In the genomic region with DNA sequence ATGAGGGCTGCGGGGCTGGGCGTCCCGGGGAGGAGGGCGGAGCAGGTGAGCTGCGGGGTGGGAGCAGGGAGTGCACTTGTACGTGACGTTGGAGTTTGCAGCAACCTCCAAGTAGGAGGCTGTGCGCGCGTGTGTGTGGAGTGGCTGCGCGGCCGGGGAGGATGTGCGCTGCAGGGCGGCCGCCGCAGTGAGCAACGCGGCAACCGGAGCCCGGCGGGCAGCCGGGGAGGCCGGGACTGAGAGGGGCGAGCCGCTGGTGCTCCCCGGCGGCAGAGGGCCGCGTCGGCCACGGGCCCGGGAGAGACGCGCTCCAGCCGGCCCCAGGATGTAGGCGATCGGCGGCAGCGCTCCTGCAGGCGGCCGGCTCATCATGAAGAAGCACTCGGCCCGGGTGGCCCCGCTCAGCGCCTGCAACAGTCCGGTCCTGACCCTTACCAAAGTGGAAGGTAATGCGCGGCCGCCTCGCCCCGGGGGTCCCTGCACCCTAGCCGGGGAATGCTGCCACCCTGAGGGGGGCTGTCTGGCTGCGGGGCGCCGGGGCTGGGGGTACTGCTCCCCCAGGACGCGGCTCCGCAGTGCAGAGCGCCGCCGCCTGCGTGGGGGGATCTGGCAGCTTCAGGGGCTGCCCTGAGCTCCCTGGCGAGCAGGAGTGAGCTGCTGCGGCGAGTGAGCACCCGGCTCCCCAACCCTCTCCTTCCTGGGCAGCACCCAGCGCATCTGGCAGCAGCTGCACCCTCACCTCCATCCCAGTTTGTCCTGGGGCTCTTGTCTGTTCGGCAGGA, we compare ENCODE assay signal across 8 cellular contexts.
DNase-seq lines count a peak whose midpoint lies in the region; ATAC-seq, FAIRE-seq and TF ChIP-seq lines count a peak whose summit lies in the region.

No MANE protein-coding gene starts in this region.

- no peak overlapping the region for H2BK120ac ChIP-seq in IMR-90 (ENCODE audit: low read depth, low read length)

- TF ChIP-seq RAD21 in IMR-90 (IDR thresholded peaks at IDR 0.05; ENCODE audit: low read length): no peak

- no peak overlapping the region for H4K91ac ChIP-seq in IMR-90 (ENCODE audit: insufficient read depth, low read depth, low read length)

- POLR2A ChIA-PET in IMR-90 (lab: Charles Lee; ENCODE audit: unreplicated experiment): no interaction called here

- H3K18ac ChIP-seq in IMR-90 (ENCODE audit: low read depth, low read length): no peak overlapping the region

- no TSS peak for BruUV-seq in IMR-90 (replicated peaks; lab: Mats Ljungman, UMichigan)

- H3K4me3 ChIP-seq in IMR-90 (ENCODE audit: insufficient read depth, low read depth, low read length): peak overlapping the region; percentile 54
- H3K4me3 ChIP-seq in pancreas: peak overlapping the region; percentile 33 to 76 (median 72)

- in situ Hi-C loops in IMR-90 (cut with MboI; ENCODE audit: low sequenced_read_pairs): no loop called here

- H2BK5ac ChIP-seq in IMR-90 (ENCODE audit: low read depth, low read length, poor library complexity, severe bottlenecking): no peak overlapping the region

- TF ChIP-seq CTCF in 22Rv1 (IDR thresholded peaks at IDR 0.05) (peak; percentile 18; the same call in 1 of the 2 replicates), IMR-90 (conservative IDR thresholded peaks at IDR 0.05; ENCODE audit: low read depth, low read length) (no peak), glutamatergic neuron (IDR thresholded peaks at IDR 0.05; ENCODE audit: partially characterized antibody, unreplicated experiment) (no peak), pancreas (IDR thresholded peaks at IDR 0.05) (no peak)

- H2BK15ac ChIP-seq in IMR-90 (ENCODE audit: low read depth, low read length): no peak overlapping the region

- no peaks in the 10 kb centered on the region for H4K20me1 ChIP-seq in IMR-90 (ENCODE audit: insufficient read depth, low read length)

- no peaks in the 10 kb centered on the region for H3K36me3 ChIP-seq in IMR-90 (ENCODE audit: control insufficient read depth, insufficient read depth, low read length)
- H3K36me3 ChIP-seq in pancreas: no peaks in the 10 kb centered on the region

- H3K4me2 ChIP-seq in IMR-90 (ENCODE audit: low read depth, low read length): peak overlapping the region; percentile 74

- no peaks in the 10 kb centered on the region for H3K9me3 ChIP-seq in IMR-90 (ENCODE audit: control insufficient read depth, insufficient read depth, low read length)
- no peaks in the 10 kb centered on the region for H3K9me3 ChIP-seq in pancreas

- peaks cover 18% of the 10 kb centered on the region for H3K36me3 Mint-ChIP-seq in glutamatergic neuron (ENCODE audit: unreplicated experiment)

- CTCF ChIA-PET in IMR-90 (lab: Yijun Ruan, JAX): no interaction called here

- H3K56ac ChIP-seq in IMR-90 (ENCODE audit: extremely low read depth, insufficient read depth, low read length): no peak overlapping the region

- no peaks in the 10 kb centered on the region for H3K79me1 ChIP-seq in IMR-90 (ENCODE audit: low read depth in 1 of 2, low read length in 2 of 2)

- no peaks in the 10 kb centered on the region for H3K4me1 Mint-ChIP-seq in glutamatergic neuron (ENCODE audit: low read depth, unreplicated experiment)

- TF ChIP-seq POLR2A in IMR-90 (IDR thresholded peaks at IDR 0.05; ENCODE audit: low read depth, low read length): no peak

- H2AK5ac ChIP-seq in IMR-90 (ENCODE audit: low read depth, low read length): no peak overlapping the region

- H4K8ac ChIP-seq in IMR-90 (ENCODE audit: low read depth in 2 of 2, low read length in 2 of 2): no peak overlapping the region

- H3K27ac ChIP-seq in 22Rv1 (no peak overlapping the region), IMR-90 (ENCODE audit: insufficient read depth, low read length) (no peak overlapping the region), pancreas (peak overlapping the region in 3 of 4 donors; percentile 19 to 42 (median 36))

- H3K14ac ChIP-seq in IMR-90 (replicated peaks; ENCODE audit: low read depth, low read length): no peak overlapping the region

- no peak overlapping the region for H3K27ac Mint-ChIP-seq in glutamatergic neuron (ENCODE audit: unreplicated experiment)

- no peak overlapping the region for H2AK9ac ChIP-seq in IMR-90 (replicated peaks; ENCODE audit: low read depth, low read length, poor library complexity)

- 3% methylated on average over 44 of the region's 69 CpGs; no CpG with 5 or more reads in 1 of the 2 experiments for WGBS in IMR-90 (ENCODE audit: extremely low coverage in 2 of 2, insufficient read length in 1 of 2), 2 experiments
- 0 to 1% methylated on average over 54 to 69 of the region's 69 CpGs for WGBS in pancreas, 2 donors

- no peak overlapping the region for H4K5ac ChIP-seq in IMR-90 (ENCODE audit: low read depth, low read length)

- no peak overlapping the region for H2BK20ac ChIP-seq in IMR-90 (ENCODE audit: low read depth, low read length)

- no peaks in the 10 kb centered on the region for H3K9me1 ChIP-seq in IMR-90 (ENCODE audit: insufficient read depth, low read length)

- H3K4me3 Mint-ChIP-seq in glutamatergic neuron (ENCODE audit: unreplicated experiment): peak overlapping the region; percentile 84

- H3K4me1 ChIP-seq in IMR-90 (ENCODE audit: control insufficient read depth, insufficient read depth, low read length): no peaks in the 10 kb centered on the region
- no peaks in the 10 kb centered on the region for H3K4me1 ChIP-seq in pancreas

- no peak overlapping the region for H3K23ac ChIP-seq in IMR-90 (ENCODE audit: low read depth, low read length)

- DNase-seq in IMR-90 (peak; percentile 7), glutamatergic neuron (peak; percentile 66), pancreas (peak; percentile 59 to 83 (median 60)), epidermal melanocyte (ENCODE audit: insufficient read length, low spot score) (no peak)
- peak; percentile 71 for DNase-seq in activated CD8-positive, alpha-beta memory T cell treated with anti-CD3 and anti-CD28 coated beads, Interleukin-2, amount 50 U/mL, for 48 hours

- ATAC-seq in GM18909 (IDR thresholded peaks at IDR 0.05; ENCODE audit: poor library complexity, unreplicated experiment) (peak; percentile 63), IMR-90 (ENCODE audit: low read depth) (peak; percentile 82), pancreas (peak; percentile 61 to 75 (median 66)), GM18873 (IDR thresholded peaks at IDR 0.05; ENCODE audit: low FRiP score, unreplicated experiment) (no peak)

- H3K9ac ChIP-seq in IMR-90 (ENCODE audit: low read depth, low read length): no peak overlapping the region

- H2AFZ ChIP-seq in IMR-90 (replicated peaks; ENCODE audit: low read length, poor library complexity): peak overlapping the region; percentile 81

- dilution Hi-C loops in IMR-90 (cut with HindIII; ENCODE audit: low sequenced_read_pairs, unreplicated experiment): no loop called here

- peaks cover 13% of the 10 kb centered on the region for H3K27me3 Mint-ChIP-seq in glutamatergic neuron (ENCODE audit: unreplicated experiment)

- no peak for FAIRE-seq in pancreas (lab: Jason Lieb, UNC)

- peaks cover 8% of the 10 kb centered on the region for H3K27me3 ChIP-seq in IMR-90 (ENCODE audit: control insufficient read depth, insufficient read depth, low read length)
- H3K27me3 ChIP-seq in pancreas: no peaks in the 10 kb centered on the region

- intact Hi-C loops in IMR-90 (cut with micrococcal nuclease) (loop anchor here (2.0 to 5.0 kb wide), 2 partner anchors 96 to 158 kb away; a partner anchor contains a TSS), pancreas (cut with DNase I) (loop anchor here in 2 of 3 donors (10.0 kb wide), 2 partner anchors 100 to 110 kb away; no protein-coding TSS in a partner anchor)

- H3K9me3 Mint-ChIP-seq in glutamatergic neuron (ENCODE audit: unreplicated experiment): peaks cover 12% of the 10 kb centered on the region

- no peak overlapping the region for H3K4ac ChIP-seq in IMR-90 (ENCODE audit: low read depth, low read length)

TF ChIP-seq in IMR-90, 13 proteins besides CTCF, POLR2A, EP300 and RAD21:
- TF ChIP-seq RFX5 (IDR thresholded peaks at IDR 0.05; ENCODE audit: low read depth, low read length): no peak
- TF ChIP-seq CEBPB (IDR thresholded peaks at IDR 0.05; ENCODE audit: low read depth, low read length): no peak
- no peak for TF ChIP-seq MAZ (IDR thresholded peaks at IDR 0.05; ENCODE audit: borderline replicate concordance, low read depth, low read length)
- no peak for TF ChIP-seq NFE2L2 (IDR thresholded peaks at IDR 0.05; ENCODE audit: low read depth, low read length)
- TF ChIP-seq, protein P1, sequence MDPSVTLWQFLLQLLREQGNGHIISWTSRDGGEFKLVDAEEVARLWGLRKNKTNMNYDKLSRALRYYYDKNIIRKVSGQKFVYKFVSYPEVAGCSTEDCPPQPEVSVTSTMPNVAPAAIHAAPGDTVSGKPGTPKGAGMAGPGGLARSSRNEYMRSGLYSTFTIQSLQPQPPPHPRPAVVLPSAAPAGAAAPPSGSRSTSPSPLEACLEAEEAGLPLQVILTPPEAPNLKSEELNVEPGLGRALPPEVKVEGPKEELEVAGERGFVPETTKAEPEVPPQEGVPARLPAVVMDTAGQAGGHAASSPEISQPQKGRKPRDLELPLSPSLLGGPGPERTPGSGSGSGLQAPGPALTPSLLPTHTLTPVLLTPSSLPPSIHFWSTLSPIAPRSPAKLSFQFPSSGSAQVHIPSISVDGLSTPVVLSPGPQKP (IDR thresholded peaks at IDR 0.05; ENCODE audit: borderline replicate concordance, low read depth, low read length): no peak
- TF ChIP-seq SMC3 (IDR thresholded peaks at IDR 0.05; ENCODE audit: low read depth, low read length): no peak
- no peak for TF ChIP-seq RCOR1 (IDR thresholded peaks at IDR 0.05; ENCODE audit: insufficient replicate concordance, low read length)
- TF ChIP-seq, protein P2, sequence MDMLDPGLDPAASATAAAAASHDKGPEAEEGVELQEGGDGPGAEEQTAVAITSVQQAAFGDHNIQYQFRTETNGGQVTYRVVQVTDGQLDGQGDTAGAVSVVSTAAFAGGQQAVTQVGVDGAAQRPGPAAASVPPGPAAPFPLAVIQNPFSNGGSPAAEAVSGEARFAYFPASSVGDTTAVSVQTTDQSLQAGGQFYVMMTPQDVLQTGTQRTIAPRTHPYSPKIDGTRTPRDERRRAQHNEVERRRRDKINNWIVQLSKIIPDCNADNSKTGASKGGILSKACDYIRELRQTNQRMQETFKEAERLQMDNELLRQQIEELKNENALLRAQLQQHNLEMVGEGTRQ (IDR thresholded peaks at IDR 0.05; ENCODE audit: low read depth, low read length): no peak
- TF ChIP-seq BHLHE40 (IDR thresholded peaks at IDR 0.05; ENCODE audit: low read depth, low read length): no peak
- TF ChIP-seq MAFK (IDR thresholded peaks at IDR 0.05; ENCODE audit: low read depth, low read length): no peak
- no peak for TF ChIP-seq MXI1 (IDR thresholded peaks at IDR 0.05; ENCODE audit: borderline replicate concordance, low read depth, low read length)

Comparison
In these comparisons a context has a peak if more than half of its experiments do, and no peak if none do; other contexts are left out.
1. H3K27ac ChIP-seq: peak in pancreas (3 of 4); none in 22Rv1 (single experiment) and IMR-90 (single experiment).